32 cellular contexts compared by ENCODE assay signal in genomic region chr5:90569084-90569483, GRCh38.
"Had no signal": no experiment of that assay in that cellular context is flagged by ENCODE, and none has a peak within 500 bp of the region (broad histone marks: within the 10 kb centered on the region; RNA-seq: fewer than 3 reads in every experiment).

No MANE protein-coding gene starts in this region.

- FAIRE-seq: astrocyte, bronchial epithelial cell, frontal cortex had no signal

- DNase-seq: activated B cell treated with CpG ODN at 0.5 μM for 24 hours; activated CD4-positive, alpha-beta T cell treated with anti-CD3 and anti-CD28 coated beads for 48 hours; activated CD4-positive, alpha-beta T cell treated with anti-CD3 and anti-CD28 coated beads, Interleukin-2, amount 50 U/mL, for 1 hour; activated CD4-positive, alpha-beta T cell treated with anti-CD3 and anti-CD28 coated beads, Interleukin-2, amount 50 U/mL, for 48 hours; activated CD8-positive, alpha-beta memory T cell treated with anti-CD3 and anti-CD28 coated beads for 24 hours; activated CD8-positive, alpha-beta T cell treated with anti-CD3 and anti-CD28 coated beads for 36 hours; activated effector memory CD4-positive, alpha-beta T cell treated with Interleukin-2 at 50 U/mL for 16 hours; activated gamma-delta T cell treated with Interleukin-2 at 50 U/mL for 16 hours; activated naive CD4-positive, alpha-beta T cell treated with anti-CD3 and anti-CD28 coated beads, Interleukin-2, amount 50 U/mL, for 16 hours; activated naive CD4-positive, alpha-beta T cell treated with Interleukin-2 at 50 U/mL for 16 hours; activated T-cell treated with anti-CD3 and anti-CD28 coated beads, Interleukin-2, amount 50 U/mL, for 4 hours; amniotic stem cell; anterior cingulate cortex; brain microvascular endothelial cell; dorsolateral prefrontal cortex; effector memory CD4-positive, alpha-beta T cell; endodermal cell; foreskin fibroblast; head of caudate nucleus; hippocampal formation; T1000; WERI-Rb-1 had no signal

- H3K4me3 ChIP-seq: coronary artery, dorsolateral prefrontal cortex had no signal

- H3K4me1 Mint-ChIP-seq: activated B cell treated with CpG ODN at 0.5 μM for 24 hours; activated T-helper 17 cell treated with anti-CD3 and anti-CD28 coated beads, Interleukin-2, amount 50 U/mL, for 72 hours; central memory CD8-positive, alpha-beta T cell had no signal

- H3K36me3 ChIP-seq: brain microvascular endothelial cell, WERI-Rb-1 had no signal

- H3K4me3 Mint-ChIP-seq: activated B cell treated with CpG ODN at 0.5 μM for 24 hours; activated CD8-positive, alpha-beta T cell treated with anti-CD3 and anti-CD28 coated beads for 36 hours; activated naive CD8-positive, alpha-beta T cell; activated T-cell treated with anti-CD3 and anti-CD28 coated beads, Interleukin-2, amount 50 U/mL, for 4 hours; activated T-helper 17 cell treated with anti-CD3 and anti-CD28 coated beads, Interleukin-2, amount 50 U/mL, for 72 hours; central memory CD8-positive, alpha-beta T cell; dendritic cell treated with granulocyte-macrophage colony-stimulating factor and Interleukin-4, amounts not matched to agents 40 ng/mL and 50 ng/mL, for 4 days; endodermal cell had no signal

- H3K27ac ChIP-seq: brain microvascular endothelial cell, coronary artery, dorsolateral prefrontal cortex, WERI-Rb-1 had no signal

- H3K27ac Mint-ChIP-seq: activated B cell treated with CpG ODN at 0.5 μM for 24 hours; activated CD8-positive, alpha-beta T cell treated with anti-CD3 and anti-CD28 coated beads for 36 hours; activated naive CD8-positive, alpha-beta T cell; activated T-helper 17 cell treated with anti-CD3 and anti-CD28 coated beads, Interleukin-2, amount 50 U/mL, for 72 hours; dendritic cell treated with granulocyte-macrophage colony-stimulating factor and Interleukin-4, amounts not matched to agents 40 ng/mL and 50 ng/mL, for 4 days; endodermal cell had no signal

- H3K9me3 Mint-ChIP-seq: activated T-cell treated with anti-CD3 and anti-CD28 coated beads, Interleukin-2, amount 50 U/mL, for 4 hours; activated T-helper 17 cell treated with anti-CD3 and anti-CD28 coated beads, Interleukin-2, amount 50 U/mL, for 72 hours had no signal

- ATAC-seq: activated CD4-positive, CD25-positive, alpha-beta regulatory T cell treated with anti-CD3 and anti-CD28 coated beads, Interleukin-2, amount 50 U/mL, for 24 hours; activated CD8-positive, alpha-beta T cell treated with anti-CD3 and anti-CD28 coated beads for 36 hours; activated T-cell treated with anti-CD3 and anti-CD28 coated beads, Interleukin-2, amount 50 U/mL, for 4 hours; activated T-helper 17 cell treated with anti-CD3 and anti-CD28 coated beads, Interleukin-2, amount 50 U/mL, for 72 hours; esophagus mucosa had no signal
